11 cellular contexts compared by ENCODE assay signal in the genomic region with DNA sequence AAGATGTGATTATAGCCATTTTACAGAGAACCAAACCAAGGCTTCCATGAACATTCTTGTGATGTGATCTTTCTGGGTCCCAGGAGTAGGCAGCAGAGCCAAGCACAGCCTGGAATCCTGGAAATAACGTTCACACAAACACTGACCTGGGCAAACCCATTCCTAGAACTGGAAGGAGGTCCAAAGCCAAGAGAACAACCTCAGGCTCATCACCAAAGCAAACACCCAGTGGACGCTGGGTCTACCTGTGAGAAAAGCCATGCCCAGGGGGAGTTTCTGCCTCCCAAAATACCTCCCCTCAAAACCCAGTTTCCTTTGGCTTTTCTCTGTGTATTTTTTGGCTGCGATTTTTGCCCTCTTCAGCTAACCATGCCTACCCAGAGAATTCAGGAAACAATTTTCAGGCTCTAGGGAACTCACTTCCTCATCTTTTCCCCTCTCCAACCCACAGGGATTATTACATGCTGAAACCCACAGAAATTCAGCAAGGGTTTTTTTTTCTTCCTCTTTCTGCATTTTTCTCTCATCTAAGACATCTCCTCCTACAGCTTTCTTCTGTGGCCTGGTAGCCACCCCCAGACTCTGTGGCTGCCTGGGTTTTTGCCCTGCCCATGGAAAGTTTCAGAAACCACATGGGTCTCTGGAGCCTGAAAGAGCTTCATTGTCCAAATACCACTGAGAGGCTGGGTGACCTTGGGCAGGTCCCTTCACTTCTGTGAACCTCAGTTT.
DNase-seq lines count a peak whose midpoint lies in the region; ATAC-seq and TF ChIP-seq lines count a peak whose summit lies in the region.
"Had no signal": no experiment of that assay in that cellular context is flagged by ENCODE, and none has a peak within 500 bp of the region (broad histone marks: within the 10 kb centered on the region; RNA-seq: fewer than 3 reads in every experiment).

No MANE protein-coding gene starts in this region.

- CTCF ChIA-PET in Calu3 (lab: Charles Lee) = no interaction called here

- no peaks in the 10 kb centered on the region for H3K36me3 Mint-ChIP-seq in activated naive CD4-positive, alpha-beta T cell treated with anti-CD3 and anti-CD28 coated beads, Interleukin-2, amount 50 U/mL, for 72 hours
- H3K36me3 Mint-ChIP-seq in stimulated activated naive CD8-positive, alpha-beta T cell treated with anti-CD3 and anti-CD28 coated beads, Interleukin-15, Interleukin-2, amounts not matched to agents 100 ng/mL and 50 ng/mL, for 24 hours (ENCODE audit: low read depth) = no peaks in the 10 kb centered on the region
- no peaks in the 10 kb centered on the region for H3K36me3 Mint-ChIP-seq in Calu3 (ENCODE audit: insufficient read depth, unreplicated experiment)

- peaks cover 51% of the 10 kb centered on the region for H3K4me1 Mint-ChIP-seq in stimulated activated naive CD8-positive, alpha-beta T cell treated with anti-CD3 and anti-CD28 coated beads, Interleukin-15, Interleukin-2, amounts not matched to agents 100 ng/mL and 50 ng/mL, for 24 hours (ENCODE audit: low read depth)
- H3K4me1 Mint-ChIP-seq in Calu3 (ENCODE audit: low read depth, unreplicated experiment) = no peaks in the 10 kb centered on the region

- peak; percentile 64 to 81 for ATAC-seq in activated naive CD4-positive, alpha-beta T cell treated with anti-CD3 and anti-CD28 coated beads, Interleukin-2, amount 50 U/mL, for 72 hours
- ATAC-seq in HG03045 (IDR thresholded peaks at IDR 0.05; ENCODE audit: unreplicated experiment) = peak; percentile 77
- ATAC-seq: left colon had no signal

- peak overlapping the region; percentile 40 for H3K4me3 Mint-ChIP-seq in stimulated activated naive CD8-positive, alpha-beta T cell treated with anti-CD3 and anti-CD28 coated beads, Interleukin-15, Interleukin-2, amounts not matched to agents 100 ng/mL and 50 ng/mL, for 24 hours
- H3K4me3 Mint-ChIP-seq in Calu3 (ENCODE audit: low read depth, unreplicated experiment) = no peak overlapping the region
- H3K4me3 Mint-ChIP-seq: CD4-positive, alpha-beta T cell had no signal

- no peak for TF ChIP-seq CTCF in Calu3 (IDR thresholded peaks at IDR 0.05; ENCODE audit: unreplicated experiment)

- intact Hi-C loops in Calu3 (cut with micrococcal nuclease; ENCODE audit: unreplicated experiment) = no loop called here

- no peaks in the 10 kb centered on the region for H3K9me3 Mint-ChIP-seq in activated naive CD4-positive, alpha-beta T cell treated with anti-CD3 and anti-CD28 coated beads, Interleukin-2, amount 50 U/mL, for 72 hours
- no peaks in the 10 kb centered on the region for H3K9me3 Mint-ChIP-seq in stimulated activated naive CD8-positive, alpha-beta T cell treated with anti-CD3 and anti-CD28 coated beads, Interleukin-15, Interleukin-2, amounts not matched to agents 100 ng/mL and 50 ng/mL, for 24 hours
- H3K9me3 Mint-ChIP-seq in Calu3 (ENCODE audit: low read depth, unreplicated experiment) = no peaks in the 10 kb centered on the region
- H3K9me3 Mint-ChIP-seq: CD4-positive, alpha-beta T cell had no signal

- DNase-seq in activated naive CD4-positive, alpha-beta T cell treated with anti-CD3 and anti-CD28 coated beads, Interleukin-2, amount 50 U/mL, for 72 hours (ENCODE audit: low spot score in 2 of 2) = peak in 1 of 2 donors; percentile 22
- DNase-seq in activated naive CD4-positive, alpha-beta T cell (lab: John Stamatoyannopoulos, UW) = no peak
- DNase-seq in amniotic epithelial cell (ENCODE audit: low read depth) = peak; percentile 72
- no peak for DNase-seq in mucosa of gallbladder (ENCODE audit: low spot score)
- no peak for DNase-seq in NCI-H1092 treated with DMSO at 0.1 percent for 48 hours (lab: John Stamatoyannopoulos, UW)
- DNase-seq in Calu3 = no peak
- DNase-seq: CD4-positive, alpha-beta T cell; effector memory CD4-positive, alpha-beta T cell; left colon had no signal

- H3K27me3 Mint-ChIP-seq in stimulated activated naive CD8-positive, alpha-beta T cell treated with anti-CD3 and anti-CD28 coated beads, Interleukin-15, Interleukin-2, amounts not matched to agents 100 ng/mL and 50 ng/mL, for 24 hours = peaks cover 33% of the 10 kb centered on the region
- H3K27me3 Mint-ChIP-seq in Calu3 (ENCODE audit: unreplicated experiment) = peaks cover 38% of the 10 kb centered on the region

- H3K27ac Mint-ChIP-seq in activated naive CD4-positive, alpha-beta T cell treated with anti-CD3 and anti-CD28 coated beads, Interleukin-2, amount 50 U/mL, for 72 hours = peak overlapping the region in 1 of 2 donors; percentile 45
- peak overlapping the region; percentile 90 for H3K27ac Mint-ChIP-seq in stimulated activated naive CD8-positive, alpha-beta T cell treated with anti-CD3 and anti-CD28 coated beads, Interleukin-15, Interleukin-2, amounts not matched to agents 100 ng/mL and 50 ng/mL, for 24 hours
- no peak overlapping the region for H3K27ac Mint-ChIP-seq in Calu3 (ENCODE audit: unreplicated experiment)
- H3K27ac Mint-ChIP-seq: CD4-positive, alpha-beta T cell had no signal

- BruUV-seq in Calu3 (replicated peaks; lab: Mats Ljungman, UMichigan) = no TSS peak
